24 cellular contexts compared by ENCODE assay signal in the genomic region with DNA sequence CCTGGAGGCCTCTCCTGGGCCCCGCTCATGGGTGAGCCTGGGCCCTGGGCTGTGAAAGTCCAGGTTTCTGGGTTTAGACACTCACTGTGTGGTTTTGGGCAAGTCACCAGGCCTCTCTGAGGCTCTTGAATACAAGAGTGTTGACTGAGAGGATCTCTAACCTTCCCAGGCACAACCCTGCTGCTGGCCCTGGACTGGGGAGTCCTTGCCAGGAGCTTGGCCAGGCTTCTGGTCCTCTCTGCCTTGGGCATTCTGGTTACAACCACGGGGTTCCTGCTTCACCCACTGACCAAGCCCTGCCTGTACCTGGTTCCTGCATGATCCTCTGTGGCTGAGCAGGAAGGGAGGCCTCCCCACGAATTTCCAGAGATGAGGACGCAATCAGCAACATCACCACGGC.
"Had no signal": no experiment of that assay in that cellular context is flagged by ENCODE, and none has a peak within 500 bp of the region (broad histone marks: within the 10 kb centered on the region; RNA-seq: fewer than 3 reads in every experiment).

No MANE protein-coding gene starts in this region.

- H3K27ac ChIP-seq: brain microvascular endothelial cell, esophagus squamous epithelium, gastroesophageal sphincter, parathyroid adenoma, upper lobe of left lung, VCaP had no signal

- H3K4me3 ChIP-seq: esophagus squamous epithelium, gastroesophageal sphincter, upper lobe of left lung had no signal

- H3K9me3 ChIP-seq: esophagus squamous epithelium, gastroesophageal sphincter, upper lobe of left lung had no signal

- DNase-seq: activated CD4-positive, alpha-beta memory T cell treated with anti-CD3 and anti-CD28 coated beads, Interleukin-2, amount 10 ng/mL, durations not matched to agents 7 days and 5 days; activated CD4-positive, alpha-beta T cell treated with anti-CD3 and anti-CD28 coated beads, Interleukin-2, amount 10 ng/mL, durations not matched to agents 24 days and 14 days; activated CD8-positive, alpha-beta memory T cell treated with anti-CD3 and anti-CD28 coated beads, Interleukin-2, amount 10 ng/mL, durations not matched to agents 7 days and 5 days; activated T-cell treated with anti-CD3 and anti-CD28 coated beads for 4 hours; aorta; brain microvascular endothelial cell; cortex of kidney; endodermal cell; esophagus squamous epithelium; mammary epithelial cell; small intestine; stimulated activated CD4-positive, alpha-beta T cell treated with anti-CD3 and anti-CD28 coated beads, Interleukin-15, amount 100 ng/mL, for 24 hours; stimulated activated CD8-positive, alpha-beta memory T cell treated with anti-CD3 and anti-CD28 coated beads, Interleukin-4, amount 100 ng/mL, for 48 hours; stimulated activated naive B cell treated with anti-CD40 and anti-IgM and Interleukin-4, amounts not matched to agents 10 μg/mL and 1 μg/mL and 100 μg/mL, for 72 hours; T-cell; upper lobe of left lung had no signal

- ATAC-seq: activated CD4-positive, CD25-positive, alpha-beta regulatory T cell treated with anti-CD3 and anti-CD28 coated beads, Interleukin-2, amount 50 U/mL, for 24 hours; activated CD8-positive, alpha-beta memory T cell treated with anti-CD3 and anti-CD28 coated beads, Interleukin-2, amount 10 ng/mL, durations not matched to agents 7 days and 5 days; activated naive CD4-positive, alpha-beta T cell treated with anti-CD3 and anti-CD28 coated beads, Interleukin-2, amount 50 U/mL, for 72 hours; gastroesophageal sphincter; left lobe of liver; sciatic nerve; SK-N-SH treated with all-trans-retinoic acid at 6 μM for 48 hours; stimulated activated naive B cell treated with anti-CD40 and anti-IgM and Interleukin-4, amounts not matched to agents 10 μg/mL and 1 μg/mL and 100 μg/mL, for 72 hours; T-cell had no signal

- H3K9ac ChIP-seq: parathyroid adenoma had no signal

- H3K4me1 ChIP-seq: gastroesophageal sphincter, parathyroid adenoma, upper lobe of left lung had no signal

- H3K27me3 ChIP-seq: brain microvascular endothelial cell, esophagus squamous epithelium, upper lobe of left lung had no signal

- H3K36me3 ChIP-seq: brain microvascular endothelial cell, esophagus squamous epithelium, gastroesophageal sphincter, upper lobe of left lung had no signal
